Comparison of ENCODE assay signal across 9 cellular contexts in genomic region chr14:24279301-24280186, GRCh38. TPM values are rescaled to one million over a fixed set of nuclear protein-coding genes. Genes with fewer than 3 reads are reported as not detected.
A peak's percentile ranks its signal among the peaks of the same experiment; 100 is the strongest.
DNase-seq lines count a peak whose midpoint lies in the region; ATAC-seq, FAIRE-seq and TF ChIP-seq lines count a peak whose summit lies in the region.
"Had no signal": no experiment of that assay in that cellular context is flagged by ENCODE, and none has a peak within 500 bp of the region (broad histone marks: within the 10 kb centered on the region; RNA-seq: fewer than 3 reads in every experiment).

No MANE protein-coding gene starts in this region.

- no peaks in the 10 kb centered on the region for H3K27me3 ChIP-seq in MG63

- POLR2A ChIA-PET in A549 (lab: Yijun Ruan, JAX): interaction anchor here (1.2 to 1.6 kb wide), 3 partner anchors 8 to 37 kb away, joined by 3 to 5 read pairs (median 3); partner anchors contain the start of genes RABGGTA and TINF2
- POLR2A ChIA-PET in activated CD4-positive, alpha-beta T cell treated with anti-CD3 and anti-CD28 coated beads, Interleukin-2, amount 10 ng/mL, durations not matched to agents 7 days and 5 days (lab: Charles Lee): no interaction called here

- H3K9me3 ChIP-seq in A549 (no peaks in the 10 kb centered on the region), MG63 (no peaks in the 10 kb centered on the region)

- H3K4me1 ChIP-seq in A549: no peaks in the 10 kb centered on the region

- peaks cover 3% of the 10 kb centered on the region for H3K27me3 Mint-ChIP-seq in activated CD4-positive, alpha-beta T cell treated with anti-CD3 and anti-CD28 coated beads, Interleukin-2, amount 10 ng/mL, durations not matched to agents 7 days and 5 days

- no peaks in the 10 kb centered on the region for H3K9me3 Mint-ChIP-seq in activated CD4-positive, alpha-beta T cell treated with anti-CD3 and anti-CD28 coated beads, Interleukin-2, amount 10 ng/mL, durations not matched to agents 7 days and 5 days

- no peaks in the 10 kb centered on the region for H3K36me3 ChIP-seq in MG63

- no peak for TF ChIP-seq CTCF in A549 (IDR thresholded peaks at IDR 0.05)

- no peak for TF ChIP-seq EP300 in A549 (IDR thresholded peaks at IDR 0.05)

- H3K36me3 Mint-ChIP-seq in activated CD4-positive, alpha-beta T cell treated with anti-CD3 and anti-CD28 coated beads, Interleukin-2, amount 10 ng/mL, durations not matched to agents 7 days and 5 days (ENCODE audit: low read depth): peaks cover 3% of the 10 kb centered on the region

- no peak overlapping the region for H3K4me3 ChIP-seq in A549
- no peak overlapping the region for H3K4me3 ChIP-seq in MG63

- ATAC-seq in A549 (peak; percentile 66 to 69; a peak in 5 of 6 replicates), GM18517 (IDR thresholded peaks at IDR 0.05; ENCODE audit: unreplicated experiment) (peak; percentile 51), HG03039 (IDR thresholded peaks at IDR 0.05; ENCODE audit: unreplicated experiment) (no peak)

- DNase-seq in A549 (ENCODE audit: low read depth in 1 of 2, low spot score in 1 of 2): peak in 1 of 2 experiments; percentile 41
- peak; percentile 30 for DNase-seq in HK-2 (ENCODE audit: unreplicated experiment)
- peak; percentile 47 for DNase-seq in activated CD4-positive, alpha-beta T cell treated with anti-CD3 and anti-CD28 coated beads, Interleukin-2, amount 10 ng/mL, durations not matched to agents 7 days and 5 days
- DNase-seq in germinal center (ENCODE audit: low spot score): peak; percentile 64
- DNase-seq in stimulated activated CD4-positive, alpha-beta T cell treated with anti-CD3 and anti-CD28 coated beads, TNF-alpha, amount 100 ng/mL, for 4 hours (ENCODE audit: low read depth in 3 of 3): peak in 2 of 3 experiments; percentile 35 to 39
- DNase-seq in MG63: no peak

- peak in 1 of 2 experiments; percentile 19; a peak in 1 of 5 replicates for TF ChIP-seq RAD21 in A549 (conservative IDR thresholded peaks at IDR 0.05 in 1 of 2, IDR thresholded peaks at IDR 0.05 in 1 of 2)

- 61% methylated on average over 11 of the region's 11 CpGs for WGBS in A549 (ENCODE audit: missing lambda C conversion rate)

- CTCF ChIA-PET in A549 (lab: Yijun Ruan, JAX): interaction anchor here (1.7 to 34.0 kb wide), 5 partner anchors 7 to 152 kb away, joined by 4 to 469 read pairs (median 7); partner anchors contain the start of genes CIDEB, DHRS1, LTB4R and LTB4R2
- CTCF ChIA-PET in activated CD4-positive, alpha-beta T cell treated with anti-CD3 and anti-CD28 coated beads, Interleukin-2, amount 10 ng/mL, durations not matched to agents 7 days and 5 days (lab: Charles Lee): interaction anchor here (1.0 to 5.2 kb wide), 7 partner anchors 9 to 41 kb away, joined by 3 to 37 read pairs (median 17); partner anchors contain the start of genes CIDEB, DHRS1, NOP9 and RABGGTA

- H3K27ac Mint-ChIP-seq in activated CD4-positive, alpha-beta T cell treated with anti-CD3 and anti-CD28 coated beads, Interleukin-2, amount 10 ng/mL, durations not matched to agents 7 days and 5 days: peak overlapping the region; percentile 75

- FAIRE-seq in A549 (lab: Jason Lieb, UNC): no peak
- FAIRE-seq: colon had no signal

- no peak overlapping the region for H3K4me3 Mint-ChIP-seq in activated CD4-positive, alpha-beta T cell treated with anti-CD3 and anti-CD28 coated beads, Interleukin-2, amount 10 ng/mL, durations not matched to agents 7 days and 5 days

- H3K4me1 Mint-ChIP-seq in activated CD4-positive, alpha-beta T cell treated with anti-CD3 and anti-CD28 coated beads, Interleukin-2, amount 10 ng/mL, durations not matched to agents 7 days and 5 days: peaks cover 43% of the 10 kb centered on the region

- H3K27ac ChIP-seq in A549: no peak overlapping the region

- TF ChIP-seq POLR2A in A549 (IDR thresholded peaks at IDR 0.05; ENCODE audit: low read length): no peak

- H3K4me2 ChIP-seq in A549: no peak overlapping the region

TF ChIP-seq in A549, 52 proteins besides CTCF, POLR2A, EP300 and RAD21:
- TF ChIP-seq RFX5 (IDR thresholded peaks at IDR 0.05): peak; percentile 60; the same call in 1 of the 2 replicates
- no peak for TF ChIP-seq GATA3 (IDR thresholded peaks at IDR 0.05; ENCODE audit: borderline replicate concordance)
TF ChIP-seq in A549: peak in this region for 1.

RNA-seq across cellular contexts. Expression of gene RABGGTA, which starts 8.1 kb away (rescaled TPM):
- polyA plus RNA-seq in A549 (2011; rRNA removed): 18.6 and 22.4 TPM in 2 replicates
- polyA plus RNA-seq in A549 (2012; cell fraction: cytosol; rRNA removed): 40.9 and 43.2 TPM in 2 replicates
- 157 and 208 TPM in 2 replicates for polyA plus RNA-seq in A549 (2012; cell fraction: nucleus; rRNA removed)
- 17.2 to 23.1 TPM (median 21.9 TPM) in 3 replicates for polyA plus RNA-seq in A549 (2017; fragmentation: RNase III; extraction: RNeasy Plus Mini Kit Qiagen cat#74134 plus additional on column Dnase treatment)
- 41.9 and 52.1 TPM in 2 replicates for polyA minus RNA-seq in A549 (2011; rRNA and poly(A)+ RNA removed)
- 10 to 100 TPM; 54.8 to 55.0 TPM for total RNA-seq in activated CD4-positive, alpha-beta T cell treated with anti-CD3 and anti-CD28 coated beads, Interleukin-2, amount 10 ng/mL, durations not matched to agents 7 days and 5 days
- 1.7 and 2.6 TPM in 2 replicates for total RNA-seq in MG63 (2014; rRNA removed; shearing (Covaris generic); ENCODE audit: low replicate concordance)

RNA-seq across cellular contexts. Expression of gene TGM1, which starts 16.6 kb away (rescaled TPM):
- polyA plus RNA-seq in A549 (2011; rRNA removed) (0.61 and 1.7 TPM in 2 replicates), A549 (2017; fragmentation: RNase III; extraction: RNeasy Plus Mini Kit Qiagen cat#74134 plus additional on column Dnase treatment) (1.3 to 1.8 TPM (median 1.4 TPM) in 3 replicates)
- 1.7 and 2.3 TPM in 2 replicates for polyA plus RNA-seq in A549 (2012; cell fraction: cytosol; rRNA removed)
- polyA plus RNA-seq in A549 (2012; cell fraction: nucleus; rRNA removed): 11.3 and 14.8 TPM in 2 replicates
- polyA minus RNA-seq in A549 (2011; rRNA and poly(A)+ RNA removed): 1.6 and 3.3 TPM in 2 replicates
- total RNA-seq in activated CD4-positive, alpha-beta T cell treated with anti-CD3 and anti-CD28 coated beads, Interleukin-2, amount 10 ng/mL, durations not matched to agents 7 days and 5 days: 1 to 10 TPM; 6.5 TPM
- total RNA-seq in MG63 (2014; rRNA removed; shearing (Covaris generic); ENCODE audit: low replicate concordance): 0.86 and 2.0 TPM in 2 replicates

RNA-seq across cellular contexts. Expression of gene DHRS1, which starts 20.0 kb away (rescaled TPM):
- polyA plus RNA-seq in A549 (2011; rRNA removed): 17.4 and 17.9 TPM in 2 replicates
- 19.2 and 19.4 TPM in 2 replicates for polyA plus RNA-seq in A549 (2012; cell fraction: cytosol; rRNA removed)
- 49.2 and 72.1 TPM in 2 replicates for polyA plus RNA-seq in A549 (2012; cell fraction: nucleus; rRNA removed)
- polyA plus RNA-seq in A549 (2017; fragmentation: RNase III; extraction: RNeasy Plus Mini Kit Qiagen cat#74134 plus additional on column Dnase treatment): 13.8 to 15.2 TPM (median 15.1 TPM) in 3 replicates
- polyA minus RNA-seq in A549 (2011; rRNA and poly(A)+ RNA removed): 14.9 and 17.5 TPM in 2 replicates
- 10 to 100 TPM; 31.7 to 35.0 TPM for total RNA-seq in activated CD4-positive, alpha-beta T cell treated with anti-CD3 and anti-CD28 coated beads, Interleukin-2, amount 10 ng/mL, durations not matched to agents 7 days and 5 days
- 1.5 and 2.5 TPM in 2 replicates for total RNA-seq in MG63 (2014; rRNA removed; shearing (Covaris generic); ENCODE audit: low replicate concordance)

RNA-seq across cellular contexts. Expression of gene NOP9, which starts 20.1 kb away (rescaled TPM):
- polyA plus RNA-seq in A549 (2011; rRNA removed) (16.5 and 23.6 TPM in 2 replicates), A549 (2017; fragmentation: RNase III; extraction: RNeasy Plus Mini Kit Qiagen cat#74134 plus additional on column Dnase treatment) (23.0 to 24.5 TPM (median 24.2 TPM) in 3 replicates)
- polyA plus RNA-seq in A549 (2012; cell fraction: cytosol; rRNA removed): 9.3 and 11.6 TPM in 2 replicates
- polyA plus RNA-seq in A549 (2012; cell fraction: nucleus; rRNA removed): 52.4 and 55.3 TPM in 2 replicates
- polyA minus RNA-seq in A549 (2011; rRNA and poly(A)+ RNA removed): 45.7 and 46.9 TPM in 2 replicates
- 10 to 100 TPM; 30.8 to 35.2 TPM for total RNA-seq in activated CD4-positive, alpha-beta T cell treated with anti-CD3 and anti-CD28 coated beads, Interleukin-2, amount 10 ng/mL, durations not matched to agents 7 days and 5 days
- 6.6 and 10.6 TPM in 2 replicates for total RNA-seq in MG63 (2014; rRNA removed; shearing (Covaris generic); ENCODE audit: low replicate concordance)

RNA-seq across cellular contexts. Expression of gene CIDEB, which starts 28.2 kb away (rescaled TPM):
- polyA plus RNA-seq in A549 (2011; rRNA removed): 0.31 and 0.32 TPM in 2 replicates
- 0.13 and 0.14 TPM in 2 replicates for polyA plus RNA-seq in A549 (2012; cell fraction: cytosol; rRNA removed)
- 0.16 and 0.28 TPM in 2 replicates for polyA plus RNA-seq in A549 (2012; cell fraction: nucleus; rRNA removed)
- 0.33 to 0.99 TPM (median 0.79 TPM) in 3 replicates for polyA plus RNA-seq in A549 (2017; fragmentation: RNase III; extraction: RNeasy Plus Mini Kit Qiagen cat#74134 plus additional on column Dnase treatment)
- polyA minus RNA-seq in A549 (2011; rRNA and poly(A)+ RNA removed): 0.39 and 0.79 TPM in 2 replicates
- 10 to 100 TPM; 28.7 to 30.9 TPM for total RNA-seq in activated CD4-positive, alpha-beta T cell treated with anti-CD3 and anti-CD28 coated beads, Interleukin-2, amount 10 ng/mL, durations not matched to agents 7 days and 5 days
- total RNA-seq in MG63 (2014; rRNA removed; shearing (Covaris generic); ENCODE audit: low replicate concordance): not detected in 2 replicates

Comparison
In these comparisons a context has a peak if more than half of its experiments do, and no peak if none do; other contexts are left out.
1. RNA of gene RABGGTA, which starts 8.1 kb away (total RNA-seq): 54.8 to 55.0 TPM in activated CD4-positive, alpha-beta T cell treated with anti-CD3 and anti-CD28 coated beads, Interleukin-2, amount 10 ng/mL, durations not matched to agents 7 days and 5 days; 1.7 to 2.6 TPM in MG63; every median in the first group is over 10 times any median in the second.